17 cellular contexts compared by ENCODE assay signal in the genomic region with DNA sequence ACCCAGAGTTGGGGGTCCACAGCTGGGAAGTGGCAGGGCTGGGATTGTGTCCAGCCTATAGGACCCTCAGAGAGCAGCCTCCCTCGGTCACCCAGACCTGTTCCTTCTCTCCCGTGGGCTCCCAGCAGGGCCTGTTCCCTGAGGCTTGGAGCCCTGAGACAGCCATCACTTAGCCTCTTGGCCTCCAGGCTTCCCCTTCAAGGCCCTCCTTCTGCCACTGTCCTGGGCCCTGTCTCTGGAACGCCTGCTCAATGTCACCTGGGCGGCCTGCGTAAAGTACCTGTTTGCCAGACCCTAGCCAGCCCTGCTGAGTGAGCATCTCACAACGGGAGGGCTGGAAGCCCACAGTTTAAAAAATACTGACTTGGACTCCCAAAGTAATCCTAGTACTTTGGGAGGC. TPM values are rescaled to one million over a fixed set of nuclear protein-coding genes. Genes with fewer than 3 reads are reported as not detected.
DNase-seq lines count a peak whose midpoint lies in the region; ATAC-seq, FAIRE-seq and TF ChIP-seq lines count a peak whose summit lies in the region.
"Had no signal": no experiment of that assay in that cellular context is flagged by ENCODE, and none has a peak within 500 bp of the region (broad histone marks: within the 10 kb centered on the region; RNA-seq: fewer than 3 reads in every experiment).

No MANE protein-coding gene starts in this region.

- no peaks in the 10 kb centered on the region for H3K27me3 ChIP-seq in GM12878 (replicated peaks in 1 of 2; ENCODE audit: control insufficient read depth in 2 of 2, insufficient read depth in 2 of 2, low read length in 1 of 2)
- peaks cover 7% of the 10 kb centered on the region for H3K27me3 ChIP-seq in lower lobe of right lung (ENCODE audit: low read depth)
- peaks cover 0 to 6% (median 4%) of the 10 kb centered on the region in 5 donors for H3K27me3 ChIP-seq in subcutaneous abdominal adipose tissue (ENCODE audit: control insufficient read depth in 5 of 5, insufficient read depth in 4 of 5, low read length in 5 of 5)
- no peaks in the 10 kb centered on the region for H3K27me3 ChIP-seq in Caco-2 (replicated peaks; ENCODE audit: control insufficient read depth, insufficient read depth, low read length)

- SMC1A ChIA-PET in GM12878 (lab: Charles Lee; ENCODE audit: uncharacterized antibody, unreplicated experiment) = interaction anchor here (1.0 to 2.6 kb wide), 3 partner anchors 11 to 26 kb away, joined by 3 to 14 read pairs (median 13); no protein-coding TSS in a partner anchor

- no peak for TF ChIP-seq EP300 in GM12878 (IDR thresholded peaks at IDR 0.05; ENCODE audit: borderline replicate concordance in 1 of 2, control insufficient read depth in 1 of 2, low read depth in 2 of 2, low read length in 2 of 2)

- no peak for TF ChIP-seq POLR2A in GM12878 (IDR thresholded peaks at IDR 0.05; ENCODE audit: low read depth, low read length)

- DNase-seq in GM12878 (ENCODE audit: low read depth, low spot score) = no peak
- DNase-seq in lower lobe of right lung = no peak
- no peak for DNase-seq in Caco-2
- DNase-seq in activated CD4-positive, alpha-beta T cell treated with anti-CD3 and anti-CD28 coated beads for 48 hours = no peak
- DNase-seq: activated effector memory CD4-positive, alpha-beta T cell treated with Interleukin-2 at 50 U/mL for 16 hours; immature natural killer cell; NCI-H146; NCI-H345; NK-92 treated with Interleukin-12 subunit alpha and Interleukin-12 subunit beta, amount 100 ng/mL, for 24 hours; SHP77 had no signal

- no peak for TF ChIP-seq RAD21 in GM12878 (IDR thresholded peaks at IDR 0.05; ENCODE audit: insufficient read depth, low read depth, low read length)

- H3K4me3 ChIP-seq in GM12878 = no peak overlapping the region; the same call in 1 of the 2 replicates
- no peak overlapping the region for H3K4me3 ChIP-seq in lower lobe of right lung
- H3K4me3 ChIP-seq in subcutaneous abdominal adipose tissue (ENCODE audit: low read depth in 1 of 5, low read length in 5 of 5) = peak overlapping the region in 1 of 5 donors; percentile 3
- no peak overlapping the region for H3K4me3 ChIP-seq in Caco-2 (ENCODE audit: low read depth, low read length)

- POLR2A ChIA-PET in GM12878 (lab: Charles Lee) = interaction anchor here (2.0 to 3.0 kb wide), 3 partner anchors 8 to 16 kb away, joined by 9 to 22 read pairs (median 18); no protein-coding TSS in a partner anchor
- POLR2A ChIA-PET in Caco-2 (lab: Charles Lee) = no interaction called here

- H3K9me3 Mint-ChIP-seq in IgD-negative memory B cell = no peaks in the 10 kb centered on the region
- no peaks in the 10 kb centered on the region for H3K9me3 Mint-ChIP-seq in Caco-2 (ENCODE audit: unreplicated experiment)
- H3K9me3 Mint-ChIP-seq: immature natural killer cell; T-helper 2 cell treated with Interferon-gamma antibody and Interleukin-4, amounts not matched to agents 5 μg/mL and 100 μg/mL, for 36 hours had no signal

- H3K36me3 ChIP-seq in GM12878 (ENCODE audit: control insufficient read depth in 2 of 2, insufficient read depth in 2 of 2, low read length in 1 of 2) (peaks cover 3 to 11% of the 10 kb centered on the region in 2 experiments; a peak in 2 of 4 replicates), lower lobe of right lung (no peaks in the 10 kb centered on the region), subcutaneous abdominal adipose tissue (ENCODE audit: control insufficient read depth in 5 of 5, insufficient read depth in 5 of 5, low read length in 5 of 5) (no peaks in the 10 kb centered on the region), Caco-2 (ENCODE audit: control insufficient read depth, insufficient read depth, low read length) (no peaks in the 10 kb centered on the region)
- H3K36me3 ChIP-seq: neutrophil had no signal

- ATAC-seq in GM12878 = no peak
- ATAC-seq in lower lobe of right lung = no peak
- ATAC-seq in SK-N-SH treated with all-trans-retinoic acid at 6 μM for 48 hours = no peak

- CTCF ChIA-PET in GM12878 (lab: Yijun Ruan, JAX) (interaction anchor here (1.2 kb wide), 1 partner anchor 25 kb away, joined by 3 read pairs; no protein-coding TSS in a partner anchor), Caco-2 (lab: Charles Lee) (no interaction called here)

- H3K4me1 Mint-ChIP-seq in IgD-negative memory B cell = peaks cover 45 to 70% (median 65%) of the 10 kb centered on the region in 3 donors
- peaks cover 9% of the 10 kb centered on the region for H3K4me1 Mint-ChIP-seq in Caco-2 (ENCODE audit: low read depth, unreplicated experiment)

- H3K36me3 Mint-ChIP-seq in IgD-negative memory B cell (no peaks in the 10 kb centered on the region), Caco-2 (ENCODE audit: insufficient read depth, unreplicated experiment) (peaks cover 6% of the 10 kb centered on the region)
- H3K36me3 Mint-ChIP-seq: immature natural killer cell had no signal

- no peak overlapping the region for H2AFZ ChIP-seq in GM12878 (ENCODE audit: control insufficient read depth, low read depth, low read length)

- intact Hi-C loops in GM12878 (cut with micrococcal nuclease; ENCODE audit: unreplicated experiment) = no loop called here
- intact Hi-C loops in lower lobe of right lung (cut with DNase I) = no loop called here
- intact Hi-C loops in Caco-2 (cut with micrococcal nuclease; ENCODE audit: unreplicated experiment) = loop anchor here (5.0 kb wide), 1 partner anchor 39 kb away; a partner anchor contains a TSS

- H4K20me1 ChIP-seq in GM12878 (ENCODE audit: control insufficient read depth, insufficient read depth) = no peaks in the 10 kb centered on the region

- in situ Hi-C loops in GM12878 (cut with MboI) = no loop called here

- no peak overlapping the region for H3K9ac ChIP-seq in GM12878 (ENCODE audit: control insufficient read depth, insufficient read depth, low read length)
- H3K9ac ChIP-seq in subcutaneous abdominal adipose tissue (ENCODE audit: low read length in 5 of 5) = peak overlapping the region; percentile 57 to 78 (median 67)

- H3K27ac Mint-ChIP-seq in IgD-negative memory B cell (peak overlapping the region in 2 of 3 donors; percentile 92 to 95), Caco-2 (ENCODE audit: unreplicated experiment) (no peak overlapping the region)
- H3K27ac Mint-ChIP-seq: immature natural killer cell; T-helper 2 cell treated with Interferon-gamma antibody and Interleukin-4, amounts not matched to agents 5 μg/mL and 100 μg/mL, for 36 hours had no signal

- peaks cover 67% of the 10 kb centered on the region for H3K4me1 ChIP-seq in GM12878 (ENCODE audit: control insufficient read depth, insufficient read depth, low read length)
- H3K4me1 ChIP-seq in lower lobe of right lung = peaks cover 48% of the 10 kb centered on the region
- peaks cover 7 to 80% (median 64%) of the 10 kb centered on the region in 5 donors for H3K4me1 ChIP-seq in subcutaneous abdominal adipose tissue (ENCODE audit: control insufficient read depth in 5 of 5, insufficient read depth in 5 of 5, low read length in 5 of 5)
- H3K4me1 ChIP-seq in Caco-2 = peaks cover 22% of the 10 kb centered on the region

- RAD21 ChIA-PET in GM12878 (lab: Charles Lee; ENCODE audit: unreplicated experiment) = interaction anchor here (1.4 to 5.7 kb wide), 2 partner anchors 10 to 19 kb away, joined by 4 to 57 read pairs; no protein-coding TSS in a partner anchor

- peaks cover 85% of the 10 kb centered on the region for H3K79me2 ChIP-seq in GM12878 (ENCODE audit: control insufficient read depth, insufficient read depth, low read length)

- 81% methylated on average over 6 of the region's 6 CpGs for WGBS in GM12878 (ENCODE audit: insufficient coverage, insufficient replicate concordance, low lambda C conversion rate, missing lambda C conversion rate)

- BruUV-seq in GM12878 (replicated peaks; lab: Mats Ljungman, UMichigan) (no TSS peak), Caco-2 (replicated peaks; lab: Mats Ljungman, UMichigan) (no TSS peak)

- peak overlapping the region in 2 of 4 donors; percentile 74 to 76 for H3K4me3 Mint-ChIP-seq in IgD-negative memory B cell
- H3K4me3 Mint-ChIP-seq in Caco-2 (ENCODE audit: unreplicated experiment) = no peak overlapping the region
- H3K4me3 Mint-ChIP-seq: immature natural killer cell; T-helper 2 cell treated with Interferon-gamma antibody and Interleukin-4, amounts not matched to agents 5 μg/mL and 100 μg/mL, for 36 hours had no signal

- H3K9me3 ChIP-seq in GM12878 (replicated peaks; ENCODE audit: control insufficient read depth, insufficient read depth, low read length) = no peaks in the 10 kb centered on the region
- no peaks in the 10 kb centered on the region for H3K9me3 ChIP-seq in lower lobe of right lung
- no peaks in the 10 kb centered on the region for H3K9me3 ChIP-seq in subcutaneous abdominal adipose tissue (ENCODE audit: control insufficient read depth in 5 of 5, low read length in 5 of 5)
- no peaks in the 10 kb centered on the region for H3K9me3 ChIP-seq in Caco-2
- H3K9me3 ChIP-seq: neutrophil had no signal

- H3K27me3 Mint-ChIP-seq in IgD-negative memory B cell = peaks cover 3% of the 10 kb centered on the region
- H3K27me3 Mint-ChIP-seq in Caco-2 (ENCODE audit: insufficient read depth, unreplicated experiment) = no peaks in the 10 kb centered on the region

- H3K4me2 ChIP-seq in GM12878 (ENCODE audit: control insufficient read depth, insufficient read depth) = peak overlapping the region; percentile 30

- TF ChIP-seq CTCF in GM12878 (IDR thresholded peaks at IDR 0.05 in 2 of 3, conservative IDR thresholded peaks at IDR 0.05 in 1 of 3; ENCODE audit: control insufficient read depth in 2 of 3, extremely low read depth in 1 of 3, insufficient read depth in 1 of 3, low read depth in 3 of 3, low read length in 3 of 3) = no peak
- no peak for TF ChIP-seq CTCF in lower lobe of right lung (IDR thresholded peaks at IDR 0.05)
- no peak for TF ChIP-seq CTCF in Caco-2 (IDR thresholded peaks at IDR 0.05; ENCODE audit: insufficient read depth in 1 of 2, low read depth in 1 of 2, low read length in 1 of 2, severe bottlenecking in 1 of 2, unreplicated experiment in 1 of 2)

- H3K27ac ChIP-seq in GM12878 (ENCODE audit: control insufficient read depth, insufficient read depth) (peak overlapping the region; percentile 70), lower lobe of right lung (peak overlapping the region; percentile 74), subcutaneous abdominal adipose tissue (ENCODE audit: low read depth, low read length) (peak overlapping the region; percentile 94)
- H3K27ac ChIP-seq: neutrophil had no signal

- FAIRE-seq in GM12878 (lab: Jason Lieb, UNC) = no peak
- FAIRE-seq: colon, D721Med had no signal

RNA-seq across cellular contexts. Expression of a gene that starts 6.5 kb away (rescaled TPM):
- polyA plus RNA-seq in IgD-negative memory B cell = 2.1 TPM
- total RNA-seq in GM12878 (2013; cell fraction: nucleolus; rRNA removed) = 32.8 and 36.9 TPM in 2 replicates
- 11.3 and 12.0 TPM in 2 replicates for total RNA-seq in GM12878 (2014; rRNA removed)
- total RNA-seq in GM12878 (2014; rRNA removed; fragmentation: Illumina TruSeq; extraction: Trizol) = 11.8 and 12.5 TPM in 2 replicates
- total RNA-seq in GM12878 (2021) = 38.5 and 40.2 TPM in 2 replicates
- polyA plus RNA-seq in GM12878 (2011; ENCODE audit: low read depth) = 6.3 TPM
- polyA plus RNA-seq in GM12878 (2011; rRNA removed) = 9.5 and 16.9 TPM in 2 replicates
- 21.5 and 27.7 TPM in 2 replicates for polyA plus RNA-seq in GM12878 (2011; cell fraction: cytosol; rRNA removed)
- 27.2 and 30.1 TPM in 2 replicates for polyA plus RNA-seq in GM12878 (2011; cell fraction: nucleus; rRNA removed)
- 13.9 and 17.0 TPM in 2 replicates for polyA plus RNA-seq in GM12878 (2012)
- polyA plus RNA-seq in GM12878 (2014; fragmentation: Illumina TruSeq; extraction: Trizol) = 5.8 and 12.1 TPM in 2 replicates
- polyA plus RNA-seq in GM12878 (2014; fragmentation: Nextera tagmentation; extraction: Ambion mirVana) = 1 to 10 TPM in 1 of 2 experiments, under 1 TPM in 1; 0.32 to 1.1 TPM
- polyA plus RNA-seq in GM12878 (2014; rRNA removed) = 23.5 and 25.6 TPM in 2 replicates
- 1 to 10 TPM; 8.3 to 8.4 TPM for polyA plus RNA-seq in GM12878 (2016; fragmentation: Nextera tagmentation; extraction: Ambion mirVana)
- 22.1 and 40.9 TPM in 2 replicates for polyA minus RNA-seq in GM12878 (2011; rRNA and poly(A)+ RNA removed)
- 20.5 and 24.1 TPM in 2 replicates for polyA minus RNA-seq in GM12878 (2011; cell fraction: cytosol; rRNA and poly(A)+ RNA removed)
- polyA minus RNA-seq in GM12878 (2011; cell fraction: nucleus; rRNA and poly(A)+ RNA removed) = 8.3 and 15.4 TPM in 2 replicates
- 41.5 TPM for total RNA-seq in lower lobe of right lung
- 15.5 and 16.6 TPM in 2 replicates for total RNA-seq in Caco-2 (2022)
- polyA plus RNA-seq: immature natural killer cell had no signal

RNA-seq across cellular contexts. Expression of a gene that starts 38.8 kb away (rescaled TPM):
- polyA plus RNA-seq in IgD-negative memory B cell (24.8 TPM), GM12878 (2011; rRNA removed) (21.3 and 27.9 TPM in 2 replicates), GM12878 (2014; fragmentation: Illumina TruSeq; extraction: Trizol) (33.1 and 35.8 TPM in 2 replicates), GM12878 (2014; fragmentation: Nextera tagmentation; extraction: Ambion mirVana) (10 to 100 TPM; 12.4 to 13.8 TPM), GM12878 (2014; rRNA removed) (30.6 and 35.2 TPM in 2 replicates), GM12878 (2016; fragmentation: Nextera tagmentation; extraction: Ambion mirVana) (10 to 100 TPM; 43.2 to 46.3 TPM)
- 32.3 and 33.3 TPM in 2 replicates for total RNA-seq in GM12878 (2013; cell fraction: nucleolus; rRNA removed)
- total RNA-seq in GM12878 (2014; rRNA removed) (27.9 and 28.3 TPM in 2 replicates), GM12878 (2014; rRNA removed; fragmentation: Illumina TruSeq; extraction: Trizol) (24.0 and 26.4 TPM in 2 replicates), GM12878 (2021) (50.9 and 52.3 TPM in 2 replicates), lower lobe of right lung (27.7 TPM), Caco-2 (2022) (47.4 and 49.4 TPM in 2 replicates)
- polyA plus RNA-seq in GM12878 (2011; ENCODE audit: low read depth) = 17.7 TPM
- 29.7 and 30.5 TPM in 2 replicates for polyA plus RNA-seq in GM12878 (2011; cell fraction: cytosol; rRNA removed)
- polyA plus RNA-seq in GM12878 (2011; cell fraction: nucleus; rRNA removed) = 19.1 and 27.5 TPM in 2 replicates
- polyA plus RNA-seq in GM12878 (2012) = 22.3 and 24.9 TPM in 2 replicates
- polyA minus RNA-seq in GM12878 (2011; rRNA and poly(A)+ RNA removed) = 40.1 and 42.5 TPM in 2 replicates
- 15.5 and 17.6 TPM in 2 replicates for polyA minus RNA-seq in GM12878 (2011; cell fraction: cytosol; rRNA and poly(A)+ RNA removed)
- polyA minus RNA-seq in GM12878 (2011; cell fraction: nucleus; rRNA and poly(A)+ RNA removed) = 11.0 and 23.4 TPM in 2 replicates

RNA-seq across cellular contexts. Expression of a gene that starts 57.1 kb away (rescaled TPM):
- polyA plus RNA-seq in IgD-negative memory B cell = 186 TPM
- 140 and 144 TPM in 2 replicates for total RNA-seq in GM12878 (2013; cell fraction: nucleolus; rRNA removed)
- 308 and 320 TPM in 2 replicates for total RNA-seq in GM12878 (2014; rRNA removed)
- total RNA-seq in GM12878 (2014; rRNA removed; fragmentation: Illumina TruSeq; extraction: Trizol) = 340 and 355 TPM in 2 replicates
- 326 and 331 TPM in 2 replicates for total RNA-seq in GM12878 (2021)
- 395 TPM for polyA plus RNA-seq in GM12878 (2011; ENCODE audit: low read depth)
- 566 and 603 TPM in 2 replicates for polyA plus RNA-seq in GM12878 (2011; rRNA removed)
- 689 and 827 TPM in 2 replicates for polyA plus RNA-seq in GM12878 (2011; cell fraction: cytosol; rRNA removed)
- polyA plus RNA-seq in GM12878 (2011; cell fraction: nucleus; rRNA removed) = 737 and 862 TPM in 2 replicates
- 477 and 719 TPM in 2 replicates for polyA plus RNA-seq in GM12878 (2012)
- 520 and 576 TPM in 2 replicates for polyA plus RNA-seq in GM12878 (2014; fragmentation: Illumina TruSeq; extraction: Trizol)
- 100 to 1,000 TPM in 1 of 2 experiments, 10 to 100 TPM in 1; 88.3 to 187 TPM for polyA plus RNA-seq in GM12878 (2014; fragmentation: Nextera tagmentation; extraction: Ambion mirVana)
- polyA plus RNA-seq in GM12878 (2014; rRNA removed) = 508 and 605 TPM in 2 replicates
- 100 to 1,000 TPM; 165 to 178 TPM for polyA plus RNA-seq in GM12878 (2016; fragmentation: Nextera tagmentation; extraction: Ambion mirVana)
- polyA minus RNA-seq in GM12878 (2011; rRNA and poly(A)+ RNA removed) = 145 and 253 TPM in 2 replicates
- polyA minus RNA-seq in GM12878 (2011; cell fraction: cytosol; rRNA and poly(A)+ RNA removed) = 58.9 and 61.0 TPM in 2 replicates
- polyA minus RNA-seq in GM12878 (2011; cell fraction: nucleus; rRNA and poly(A)+ RNA removed) = 146 and 184 TPM in 2 replicates
- 327 TPM for total RNA-seq in lower lobe of right lung
- total RNA-seq in Caco-2 (2022) = 610 and 647 TPM in 2 replicates
